ENCODE assay signal across 9 cellular contexts in genomic region chr16:50683689-50684374, GRCh38. TPM values are rescaled to one million over a fixed set of nuclear protein-coding genes. Genes with fewer than 3 reads are reported as not detected.
DNase-seq lines count a peak whose midpoint lies in the region; ATAC-seq, FAIRE-seq and TF ChIP-seq lines count a peak whose summit lies in the region.
"Had no signal": no experiment of that assay in that cellular context is flagged by ENCODE, and none has a peak within 500 bp of the region (broad histone marks: within the 10 kb centered on the region; RNA-seq: fewer than 3 reads in every experiment).

No MANE protein-coding gene starts in this region.

- TF ChIP-seq CTCF in GM12878 (IDR thresholded peaks at IDR 0.05 in 2 of 3, conservative IDR thresholded peaks at IDR 0.05 in 1 of 3; ENCODE audit: control insufficient read depth in 2 of 3, extremely low read depth in 1 of 3, insufficient read depth in 1 of 3, low read depth in 3 of 3, low read length in 3 of 3) = no peak
- TF ChIP-seq CTCF in upper lobe of right lung (IDR thresholded peaks at IDR 0.05) = no peak
- TF ChIP-seq CTCF in osteocyte (IDR thresholded peaks at IDR 0.05) = no peak
- no peak for TF ChIP-seq CTCF in breast epithelium (IDR thresholded peaks at IDR 0.05)

- H3K79me2 ChIP-seq in GM12878 (ENCODE audit: control insufficient read depth, insufficient read depth, low read length) = peaks cover 30% of the 10 kb centered on the region

- WGBS in GM12878 (ENCODE audit: insufficient coverage, insufficient replicate concordance, low lambda C conversion rate, missing lambda C conversion rate) = 1% methylated on average over 14 of the region's 14 CpGs

- H3K4me3 ChIP-seq in GM12878 (0 out of 2 replicates have a peak overlapping the region, but pooled peaks have one; percentile 6), upper lobe of right lung (no peak overlapping the region), breast epithelium (no peak overlapping the region)

- H3K9ac ChIP-seq in GM12878 (ENCODE audit: control insufficient read depth, insufficient read depth, low read length) = peak overlapping the region; percentile 38

- FAIRE-seq in GM12878 (lab: Jason Lieb, UNC) = no peak

- peak overlapping the region; percentile 69 for H3K4me2 ChIP-seq in GM12878 (ENCODE audit: control insufficient read depth, insufficient read depth)

- TF ChIP-seq EP300 in GM12878 (IDR thresholded peaks at IDR 0.05; ENCODE audit: borderline replicate concordance in 1 of 2, control insufficient read depth in 1 of 2, low read depth in 2 of 2, low read length in 2 of 2) = peak; percentile 91 to 96

- H3K27ac Mint-ChIP-seq in osteocyte (ENCODE audit: unreplicated experiment) = no peak overlapping the region

- no peaks in the 10 kb centered on the region for H3K9me3 Mint-ChIP-seq in osteocyte (ENCODE audit: unreplicated experiment)

- POLR2A ChIA-PET in GM12878 (lab: Charles Lee) = interaction anchor here (1.0 to 8.0 kb wide), 5 partner anchors 13 to 61 kb away, joined by 3 to 116 read pairs (median 18); partner anchors contain the start of gene CYLD

- TF ChIP-seq POLR2A in GM12878 (IDR thresholded peaks at IDR 0.05; ENCODE audit: low read depth, low read length) (peak; percentile 48), breast epithelium (IDR thresholded peaks at IDR 0.05) (no peak)

- ATAC-seq in GM18867 (IDR thresholded peaks at IDR 0.05; ENCODE audit: unreplicated experiment) = peak; percentile 60
- peak; percentile 60 for ATAC-seq in HG02588 (IDR thresholded peaks at IDR 0.05; ENCODE audit: unreplicated experiment)
- ATAC-seq in GM12878 = peak; percentile 71
- peak; percentile 68 for ATAC-seq in upper lobe of right lung

- H3K27me3 ChIP-seq in GM12878 (replicated peaks in 1 of 2; ENCODE audit: control insufficient read depth in 2 of 2, insufficient read depth in 2 of 2, low read length in 1 of 2) (no peaks in the 10 kb centered on the region), upper lobe of right lung (no peaks in the 10 kb centered on the region), breast epithelium (no peaks in the 10 kb centered on the region)

- peak overlapping the region; percentile 31 for H2AFZ ChIP-seq in GM12878 (ENCODE audit: control insufficient read depth, low read depth, low read length)

- peaks cover 7% of the 10 kb centered on the region for H3K27me3 Mint-ChIP-seq in osteocyte (ENCODE audit: unreplicated experiment)

- H3K4me3 Mint-ChIP-seq in osteocyte (ENCODE audit: unreplicated experiment) = no peak overlapping the region

- RAD21 ChIA-PET in GM12878 (lab: Charles Lee; ENCODE audit: unreplicated experiment) = interaction anchor here (1.1 to 29.0 kb wide), 5 partner anchors 15 to 63 kb away, joined by 3 to 578 read pairs (median 16); partner anchors contain the start of gene CYLD

- H3K4me1 Mint-ChIP-seq in osteocyte (ENCODE audit: unreplicated experiment) = peaks cover 7% of the 10 kb centered on the region

- no TSS peak for BruUV-seq in GM12878 (replicated peaks; lab: Mats Ljungman, UMichigan)

- SMC1A ChIA-PET in GM12878 (lab: Charles Lee; ENCODE audit: uncharacterized antibody, unreplicated experiment) = interaction anchor here (0.6 to 24.8 kb wide), 6 partner anchors 12 to 66 kb away, joined by 3 to 600 read pairs (median 59); partner anchors contain the start of genes CYLD and NOD2

- TF ChIP-seq RAD21 in GM12878 (IDR thresholded peaks at IDR 0.05; ENCODE audit: insufficient read depth, low read depth, low read length) = no peak; the same call in 1 of the 2 replicates

- no peaks in the 10 kb centered on the region for H3K9me3 ChIP-seq in GM12878 (replicated peaks; ENCODE audit: control insufficient read depth, insufficient read depth, low read length)
- H3K9me3 ChIP-seq in upper lobe of right lung = no peaks in the 10 kb centered on the region
- H3K9me3 ChIP-seq in breast epithelium = no peaks in the 10 kb centered on the region

- peak; percentile 78 to 80 for DNase-seq in NOMO-1 (lab: John Stamatoyannopoulos, UW; ENCODE audit: unreplicated experiment in 2 of 2)
- peak; percentile 87 for DNase-seq in GM12878 (ENCODE audit: low read depth, low spot score)
- DNase-seq in upper lobe of right lung = no peak
- DNase-seq in osteocyte (ENCODE audit: extremely low spot score, unreplicated experiment) = no peak
- DNase-seq in breast epithelium (ENCODE audit: low spot score in 2 of 2) = no peak
- no peak for DNase-seq in NCI-H187 treated with DMSO at 0.1 percent for 48 hours (lab: John Stamatoyannopoulos, UW)

- peaks cover 46% of the 10 kb centered on the region for H3K4me1 ChIP-seq in GM12878 (ENCODE audit: control insufficient read depth, insufficient read depth, low read length)
- H3K4me1 ChIP-seq in upper lobe of right lung = peaks cover 32% of the 10 kb centered on the region
- H3K4me1 ChIP-seq in breast epithelium = no peaks in the 10 kb centered on the region

- no peaks in the 10 kb centered on the region for H4K20me1 ChIP-seq in GM12878 (ENCODE audit: control insufficient read depth, insufficient read depth)

- in situ Hi-C loops in GM12878 (cut with MboI) = no loop called here

- CTCF ChIA-PET in GM12878 (lab: Yijun Ruan, JAX) = interaction anchor here (0.8 to 13.2 kb wide), 7 partner anchors 12 to 413 kb away, joined by 3 to 257 read pairs (median 9); partner anchors contain the start of gene CYLD

- no peaks in the 10 kb centered on the region for H3K36me3 Mint-ChIP-seq in osteocyte (ENCODE audit: unreplicated experiment)

- no peaks in the 10 kb centered on the region for H3K36me3 ChIP-seq in GM12878 (ENCODE audit: control insufficient read depth in 2 of 2, insufficient read depth in 2 of 2, low read length in 1 of 2)
- no peaks in the 10 kb centered on the region for H3K36me3 ChIP-seq in upper lobe of right lung
- no peaks in the 10 kb centered on the region for H3K36me3 ChIP-seq in breast epithelium

- H3K27ac ChIP-seq in GM12878 (ENCODE audit: control insufficient read depth, insufficient read depth) (peak overlapping the region; percentile 86), upper lobe of right lung (peak overlapping the region; percentile 42), breast epithelium (no peak overlapping the region)

- intact Hi-C loops in GM12878 (cut with micrococcal nuclease; ENCODE audit: unreplicated experiment) (loop anchor here (1.0 to 5.0 kb wide), 3 partner anchors 12 to 412 kb away; no protein-coding TSS in a partner anchor), upper lobe of right lung (cut with DNase I) (no loop called here), breast epithelium (cut with DNase I; ENCODE audit: low total_unique reads) (no loop called here)

RNA-seq across cellular contexts. Expression of gene SNX20, which starts 2.7 kb away (rescaled TPM):
- 27.1 and 29.2 TPM in 2 replicates for total RNA-seq in GM12878 (2013; cell fraction: nucleolus; rRNA removed)
- 21.9 and 22.3 TPM in 2 replicates for total RNA-seq in GM12878 (2014; rRNA removed)
- total RNA-seq in GM12878 (2014; rRNA removed; fragmentation: Illumina TruSeq; extraction: Trizol) = 20.2 and 21.9 TPM in 2 replicates
- 21.4 and 24.1 TPM in 2 replicates for total RNA-seq in GM12878 (2021)
- polyA plus RNA-seq in GM12878 (2011; ENCODE audit: low read depth) = 8.8 TPM
- polyA plus RNA-seq in GM12878 (2011; rRNA removed) = 24.3 and 30.8 TPM in 2 replicates
- polyA plus RNA-seq in GM12878 (2011; cell fraction: cytosol; rRNA removed) = 28.4 and 32.0 TPM in 2 replicates
- 25.9 and 28.6 TPM in 2 replicates for polyA plus RNA-seq in GM12878 (2011; cell fraction: nucleus; rRNA removed)
- 12.8 and 16.6 TPM in 2 replicates for polyA plus RNA-seq in GM12878 (2012)
- polyA plus RNA-seq in GM12878 (2014; fragmentation: Illumina TruSeq; extraction: Trizol) = 21.4 and 25.0 TPM in 2 replicates
- polyA plus RNA-seq in GM12878 (2014; fragmentation: Nextera tagmentation; extraction: Ambion mirVana) = 1 to 10 TPM; 4.6 to 6.9 TPM
- 23.6 and 26.3 TPM in 2 replicates for polyA plus RNA-seq in GM12878 (2014; rRNA removed)
- polyA plus RNA-seq in GM12878 (2016; fragmentation: Nextera tagmentation; extraction: Ambion mirVana) = 10 to 100 TPM; 18.1 to 22.2 TPM
- polyA minus RNA-seq in GM12878 (2011; rRNA and poly(A)+ RNA removed) = 17.4 and 23.7 TPM in 2 replicates
- 11.6 and 14.7 TPM in 2 replicates for polyA minus RNA-seq in GM12878 (2011; cell fraction: cytosol; rRNA and poly(A)+ RNA removed)
- 9.4 and 13.3 TPM in 2 replicates for polyA minus RNA-seq in GM12878 (2011; cell fraction: nucleus; rRNA and poly(A)+ RNA removed)
- 9.2 TPM for total RNA-seq in upper lobe of right lung
- not detected in 2 replicates for total RNA-seq in osteocyte
- 1 to 10 TPM; 1.3 to 2.9 (median 2.7) TPM for total RNA-seq in breast epithelium
- total RNA-seq: epithelial cell of proximal tubule had no signal

RNA-seq across cellular contexts. Expression of gene NOD2, which starts 9.6 kb away (rescaled TPM):
- 190 and 241 TPM in 2 replicates for total RNA-seq in GM12878 (2013; cell fraction: nucleolus; rRNA removed)
- total RNA-seq in GM12878 (2014; rRNA removed) = 9.9 and 13.4 TPM in 2 replicates
- total RNA-seq in GM12878 (2014; rRNA removed; fragmentation: Illumina TruSeq; extraction: Trizol) = 5.8 and 6.9 TPM in 2 replicates
- total RNA-seq in GM12878 (2021) = 12.8 and 13.3 TPM in 2 replicates
- polyA plus RNA-seq in GM12878 (2011; ENCODE audit: low read depth) = 4.5 TPM
- polyA plus RNA-seq in GM12878 (2011; rRNA removed) = 10.4 and 18.6 TPM in 2 replicates
- 24.3 and 24.8 TPM in 2 replicates for polyA plus RNA-seq in GM12878 (2011; cell fraction: cytosol; rRNA removed)
- 58.1 and 59.5 TPM in 2 replicates for polyA plus RNA-seq in GM12878 (2011; cell fraction: nucleus; rRNA removed)
- polyA plus RNA-seq in GM12878 (2012) = 8.1 and 9.0 TPM in 2 replicates
- 6.6 and 7.6 TPM in 2 replicates for polyA plus RNA-seq in GM12878 (2014; fragmentation: Illumina TruSeq; extraction: Trizol)
- 1 to 10 TPM; 1.0 to 1.6 TPM for polyA plus RNA-seq in GM12878 (2014; fragmentation: Nextera tagmentation; extraction: Ambion mirVana)
- polyA plus RNA-seq in GM12878 (2014; rRNA removed) = 9.9 and 11.6 TPM in 2 replicates
- 1 to 10 TPM; 4.3 to 4.5 TPM for polyA plus RNA-seq in GM12878 (2016; fragmentation: Nextera tagmentation; extraction: Ambion mirVana)
- polyA minus RNA-seq in GM12878 (2011; rRNA and poly(A)+ RNA removed) = 39.9 and 63.9 TPM in 2 replicates
- 13.1 and 17.5 TPM in 2 replicates for polyA minus RNA-seq in GM12878 (2011; cell fraction: cytosol; rRNA and poly(A)+ RNA removed)
- 39.9 and 55.8 TPM in 2 replicates for polyA minus RNA-seq in GM12878 (2011; cell fraction: nucleus; rRNA and poly(A)+ RNA removed)
- 4.2 TPM for total RNA-seq in upper lobe of right lung
- total RNA-seq in osteocyte = not detected in 2 replicates
- total RNA-seq in breast epithelium = 1 to 10 TPM; 2.6 to 4.9 (median 3.8) TPM

RNA-seq across cellular contexts. Expression of gene CYLD, which starts 58.1 kb away (rescaled TPM):
- total RNA-seq in GM12878 (2013; cell fraction: nucleolus; rRNA removed) = 411 and 416 TPM in 2 replicates
- total RNA-seq in GM12878 (2014; rRNA removed) = 46.6 and 63.5 TPM in 2 replicates
- 58.5 and 58.7 TPM in 2 replicates for total RNA-seq in GM12878 (2014; rRNA removed; fragmentation: Illumina TruSeq; extraction: Trizol)
- total RNA-seq in GM12878 (2021) = 58.8 and 63.2 TPM in 2 replicates
- polyA plus RNA-seq in GM12878 (2011; ENCODE audit: low read depth) = 31.6 TPM
- 106 and 150 TPM in 2 replicates for polyA plus RNA-seq in GM12878 (2011; rRNA removed)
- polyA plus RNA-seq in GM12878 (2011; cell fraction: cytosol; rRNA removed) = 44.6 and 53.8 TPM in 2 replicates
- 92.8 and 95.4 TPM in 2 replicates for polyA plus RNA-seq in GM12878 (2011; cell fraction: nucleus; rRNA removed)
- polyA plus RNA-seq in GM12878 (2012) = 41.1 and 47.6 TPM in 2 replicates
- 51.6 and 60.5 TPM in 2 replicates for polyA plus RNA-seq in GM12878 (2014; fragmentation: Illumina TruSeq; extraction: Trizol)
- 10 to 100 TPM; 19.2 to 27.0 TPM for polyA plus RNA-seq in GM12878 (2014; fragmentation: Nextera tagmentation; extraction: Ambion mirVana)
- polyA plus RNA-seq in GM12878 (2014; rRNA removed) = 26.5 and 31.5 TPM in 2 replicates
- 10 to 100 TPM; 44.6 to 45.6 TPM for polyA plus RNA-seq in GM12878 (2016; fragmentation: Nextera tagmentation; extraction: Ambion mirVana)
- 108 and 113 TPM in 2 replicates for polyA minus RNA-seq in GM12878 (2011; rRNA and poly(A)+ RNA removed)
- 38.9 and 51.6 TPM in 2 replicates for polyA minus RNA-seq in GM12878 (2011; cell fraction: cytosol; rRNA and poly(A)+ RNA removed)
- 121 and 158 TPM in 2 replicates for polyA minus RNA-seq in GM12878 (2011; cell fraction: nucleus; rRNA and poly(A)+ RNA removed)
- total RNA-seq in upper lobe of right lung = 48.3 TPM
- 26.7 and 27.8 TPM in 2 replicates for total RNA-seq in osteocyte
- 10 to 100 TPM; 40.6 to 62.9 (median 43.4) TPM for total RNA-seq in breast epithelium

Comparison
In these comparisons a context has a peak if more than half of its experiments do, and no peak if none do; other contexts are left out.
1. DNase-seq: peak in NOMO-1 (2 of 2) and GM12878 (single experiment); none in upper lobe of right lung (single experiment), osteocyte (single experiment), breast epithelium (0 of 2) and NCI-H187 treated with DMSO at 0.1 percent for 48 hours (single experiment).
2. H3K27ac ChIP-seq: peak in GM12878 (single experiment) and upper lobe of right lung (single experiment); none in breast epithelium (0 of 2).
3. Peak in every context shown above with its lines, with median percentiles within 50 percentile points of each other: ATAC-seq.